In the genomic region with DNA sequence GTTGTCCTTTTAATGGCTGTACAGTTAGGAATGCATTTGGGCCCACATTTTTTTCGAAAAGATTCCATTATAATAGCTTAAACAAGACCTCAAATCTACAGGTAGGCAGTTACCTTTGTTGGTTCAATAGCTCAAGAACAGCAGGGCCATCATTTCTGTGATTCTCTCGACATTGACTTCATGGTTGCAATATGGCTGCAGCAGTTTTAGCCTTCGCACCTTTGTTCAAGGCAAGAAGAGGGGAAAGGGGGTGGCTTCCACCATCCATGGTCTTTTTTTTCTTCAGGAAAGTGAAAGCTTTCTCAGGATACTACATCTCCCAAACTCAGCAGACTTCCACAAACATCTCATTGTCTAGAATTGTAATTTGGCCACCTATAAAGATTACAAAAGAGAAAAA, we compare ENCODE assay signal across 11 cellular contexts. TPM values are rescaled to one million over a fixed set of nuclear protein-coding genes. Genes with fewer than 3 reads are reported as not detected.
DNase-seq lines count a peak whose midpoint lies in the region; ATAC-seq and TF ChIP-seq lines count a peak whose summit lies in the region.
"Had no signal": no experiment of that assay in that cellular context is flagged by ENCODE, and none has a peak within 500 bp of the region (broad histone marks: within the 10 kb centered on the region; RNA-seq: fewer than 3 reads in every experiment).

No MANE protein-coding gene starts in this region.

- POLR2A ChIA-PET in activated CD4-positive, alpha-beta memory T cell treated with anti-CD3 and anti-CD28 coated beads, Interleukin-2, amount 10 ng/mL, durations not matched to agents 7 days and 5 days (lab: Charles Lee), result interaction anchor here (1.0 to 8.1 kb wide), 9 partner anchors 10 to 398 kb away, joined by 3 to 282 read pairs (median 38); a partner anchor contains a TSS

- no peaks in the 10 kb centered on the region for H3K27me3 Mint-ChIP-seq in activated T-cell treated with anti-CD3 and anti-CD28 coated beads, Interleukin-2, amount 50 U/mL, for 72 hours (ENCODE audit: low read depth)
- H3K27me3 Mint-ChIP-seq in activated CD4-positive, alpha-beta memory T cell treated with anti-CD3 and anti-CD28 coated beads, Interleukin-2, amount 10 ng/mL, durations not matched to agents 7 days and 5 days, result peaks cover 2% of the 10 kb centered on the region
- H3K27me3 Mint-ChIP-seq in immature natural killer cell (ENCODE audit: low read depth in 3 of 3), result peaks cover 19 to 35% (median 24%) of the 10 kb centered on the region in 3 donors

- WGBS in stomach, 5 donors, result 80 to 94% (median 88%) methylated on average over 3 of the region's 3 CpGs

- TF ChIP-seq POLR2A in stomach (IDR thresholded peaks at IDR 0.05), result no peak

- no peaks in the 10 kb centered on the region for H3K9me3 ChIP-seq in stomach
- H3K9me3 ChIP-seq: colonic mucosa had no signal

- H3K27ac Mint-ChIP-seq in activated T-cell treated with anti-CD3 and anti-CD28 coated beads, Interleukin-2, amount 50 U/mL, for 72 hours, result peak overlapping the region; percentile 99
- peak overlapping the region; percentile 92 for H3K27ac Mint-ChIP-seq in activated CD4-positive, alpha-beta memory T cell treated with anti-CD3 and anti-CD28 coated beads, Interleukin-2, amount 10 ng/mL, durations not matched to agents 7 days and 5 days
- H3K27ac Mint-ChIP-seq in immature natural killer cell, result peak overlapping the region; percentile 98 to 100 (median 99)

- H3K4me1 ChIP-seq in stomach, result peaks cover 20 to 32% (median 27%) of the 10 kb centered on the region in 4 donors

- CTCF ChIA-PET in activated CD4-positive, alpha-beta memory T cell treated with anti-CD3 and anti-CD28 coated beads, Interleukin-2, amount 10 ng/mL, durations not matched to agents 7 days and 5 days (lab: Charles Lee), result interaction anchor here (1.0 to 4.4 kb wide), 6 partner anchors 8 to 215 kb away, joined by 3 to 24 read pairs (median 5); no protein-coding TSS in a partner anchor

- no peak for ATAC-seq in activated T-cell treated with anti-CD3 and anti-CD28 coated beads, Interleukin-2, amount 50 U/mL, for 72 hours (replicated peaks in 1 of 2)

- H3K4me3 Mint-ChIP-seq in activated T-cell treated with anti-CD3 and anti-CD28 coated beads, Interleukin-2, amount 50 U/mL, for 72 hours, result peak overlapping the region; percentile 97
- no peak overlapping the region for H3K4me3 Mint-ChIP-seq in activated CD4-positive, alpha-beta memory T cell treated with anti-CD3 and anti-CD28 coated beads, Interleukin-2, amount 10 ng/mL, durations not matched to agents 7 days and 5 days
- peak overlapping the region in 4 of 5 donors; percentile 3 to 95 (median 90) for H3K4me3 Mint-ChIP-seq in immature natural killer cell

- peaks cover 4 to 6% of the 10 kb centered on the region in 2 donors for H3K36me3 Mint-ChIP-seq in activated T-cell treated with anti-CD3 and anti-CD28 coated beads, Interleukin-2, amount 50 U/mL, for 72 hours (ENCODE audit: insufficient read depth in 2 of 2)
- H3K36me3 Mint-ChIP-seq in activated CD4-positive, alpha-beta memory T cell treated with anti-CD3 and anti-CD28 coated beads, Interleukin-2, amount 10 ng/mL, durations not matched to agents 7 days and 5 days (ENCODE audit: low read depth), result peaks cover 18% of the 10 kb centered on the region
- peaks cover 0 to 3% (median 2%) of the 10 kb centered on the region in 3 donors for H3K36me3 Mint-ChIP-seq in immature natural killer cell

- H3K4me1 Mint-ChIP-seq in activated T-cell treated with anti-CD3 and anti-CD28 coated beads, Interleukin-2, amount 50 U/mL, for 72 hours (ENCODE audit: low read depth), result peaks cover 37% of the 10 kb centered on the region
- H3K4me1 Mint-ChIP-seq in activated CD4-positive, alpha-beta memory T cell treated with anti-CD3 and anti-CD28 coated beads, Interleukin-2, amount 10 ng/mL, durations not matched to agents 7 days and 5 days, result peaks cover 33% of the 10 kb centered on the region
- H3K4me1 Mint-ChIP-seq in immature natural killer cell, result peaks cover 38 to 43% of the 10 kb centered on the region in 2 donors

- H3K9me3 Mint-ChIP-seq in activated T-cell treated with anti-CD3 and anti-CD28 coated beads, Interleukin-2, amount 50 U/mL, for 72 hours, result no peaks in the 10 kb centered on the region
- H3K9me3 Mint-ChIP-seq in activated CD4-positive, alpha-beta memory T cell treated with anti-CD3 and anti-CD28 coated beads, Interleukin-2, amount 10 ng/mL, durations not matched to agents 7 days and 5 days, result no peaks in the 10 kb centered on the region
- H3K9me3 Mint-ChIP-seq in immature natural killer cell, result no peaks in the 10 kb centered on the region

- H3K4me3 ChIP-seq in stomach, result no peak overlapping the region
- H3K4me3 ChIP-seq: colonic mucosa had no signal

- DNase-seq in activated T-cell treated with anti-CD3 and anti-CD28 coated beads, Interleukin-2, amount 50 U/mL, for 72 hours, result no peak
- no peak for DNase-seq in activated T-cell treated with anti-CD3 and anti-CD28 coated beads, Interleukin-2, amount 50 U/mL, for 48 hours
- DNase-seq in activated CD4-positive, alpha-beta memory T cell treated with anti-CD3 and anti-CD28 coated beads, Interleukin-2, amount 10 ng/mL, durations not matched to agents 7 days and 5 days, result no peak
- no peak for DNase-seq in immature natural killer cell
- no peak for DNase-seq in stomach
- DNase-seq in SHP77 treated with DMSO at 0.1 percent for 48 hours (lab: John Stamatoyannopoulos, UW), result no peak
- no peak for DNase-seq in cerebellum (ENCODE audit: low spot score)
- DNase-seq in KG1 (lab: John Stamatoyannopoulos, UW), result no peak
- DNase-seq: colonic mucosa, mammary epithelial cell, NCI-H1417 had no signal

- H3K27ac ChIP-seq in stomach, result peak overlapping the region in 3 of 5 donors; percentile 98 to 99 (median 99)

- intact Hi-C loops in stomach (cut with DNase I; ENCODE audit: low total_unique reads), result no loop called here

- no peak for TF ChIP-seq CTCF in stomach (IDR thresholded peaks at IDR 0.05)

- no peaks in the 10 kb centered on the region for H3K27me3 ChIP-seq in stomach
- H3K27me3 ChIP-seq: colonic mucosa had no signal

- no peaks in the 10 kb centered on the region for H3K36me3 ChIP-seq in stomach
- H3K36me3 ChIP-seq: colonic mucosa had no signal

- no peak for TF ChIP-seq EP300 in stomach (IDR thresholded peaks at IDR 0.05)

RNA-seq across cellular contexts. Expression of a gene that starts 2.2 kb away (rescaled TPM):
- total RNA-seq in activated T-cell treated with anti-CD3 and anti-CD28 coated beads, Interleukin-2, amount 50 U/mL, for 72 hours, result 10 to 100 TPM; 30.1 to 35.9 TPM
- 10 to 100 TPM; 43.8 to 45.6 TPM for total RNA-seq in activated CD4-positive, alpha-beta memory T cell treated with anti-CD3 and anti-CD28 coated beads, Interleukin-2, amount 10 ng/mL, durations not matched to agents 7 days and 5 days
- polyA plus RNA-seq in immature natural killer cell, result 10 to 100 TPM; 31.3 to 79.2 (median 51.1) TPM
- 10 to 100 TPM in 4 of 5 donors, 1 to 10 TPM in 1; 9.0 to 90.3 (median 21.9) TPM for total RNA-seq in stomach
- 10 to 100 TPM in 2 of 3 donors, 1 to 10 TPM in 1; 9.9 to 13.9 (median 11.8) TPM for polyA plus RNA-seq in stomach
- total RNA-seq in cerebellum, result 66.1 TPM
